ENCODE assay signal across 30 cellular contexts in the genomic region with DNA sequence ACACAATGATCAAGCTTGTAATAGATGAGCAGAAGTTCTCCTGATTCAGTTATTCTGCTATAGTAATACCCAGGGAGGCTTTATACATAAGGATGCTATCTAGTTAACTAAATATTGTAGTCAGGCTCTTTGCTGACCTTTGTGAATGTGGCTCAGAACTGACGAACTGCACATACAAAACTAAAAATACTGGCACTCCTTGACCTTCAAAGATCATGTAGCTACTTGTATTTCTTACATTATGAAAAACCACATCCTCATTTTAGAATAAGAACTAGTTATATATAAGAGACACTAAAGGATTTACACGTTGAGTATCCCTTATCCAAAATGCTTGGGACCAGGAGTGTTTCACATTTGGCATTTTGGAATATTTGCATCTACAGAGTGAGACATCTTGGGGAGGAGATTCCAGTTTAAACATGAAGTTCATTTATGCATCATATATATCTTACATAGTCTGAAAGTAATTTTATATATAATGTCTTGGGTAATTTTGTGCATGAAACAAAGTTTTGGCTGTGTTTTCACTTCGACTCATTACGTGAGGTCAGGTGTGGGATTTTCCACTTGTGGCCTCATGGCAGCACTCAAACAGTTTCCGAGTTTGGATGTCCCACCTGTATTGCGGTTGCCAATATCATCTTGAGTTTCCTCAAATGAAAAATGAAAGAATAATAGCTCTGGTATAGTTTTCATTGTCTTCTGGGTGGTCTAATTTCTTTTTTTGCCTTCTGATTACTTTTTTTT. TPM values are rescaled to one million over a fixed set of nuclear protein-coding genes. Genes with fewer than 3 reads are reported as not detected.
"Had no signal": no experiment of that assay in that cellular context is flagged by ENCODE, and none has a peak within 500 bp of the region (broad histone marks: within the 10 kb centered on the region; RNA-seq: fewer than 3 reads in every experiment).

No MANE protein-coding gene starts in this region.

- H3K4me1 Mint-ChIP-seq: activated CD4-positive, alpha-beta T cell treated with anti-CD3 and anti-CD28 coated beads, Interleukin-2, amount 10 ng/mL, durations not matched to agents 24 days and 14 days; activated T-helper 17 cell treated with anti-CD3 and anti-CD28 coated beads, Interleukin-2, amount 50 U/mL, for 72 hours; mesothelial cell of epicardium; naive B cell; nephron progenitor cell; stimulated activated effector memory CD8-positive, alpha-beta T cell treated with anti-CD3 and anti-CD28 coated beads, Interleukin-12 subunit alpha, Interleukin-12 subunit beta, amount 100 ng/mL, for 72 hours had no signal

- H3K9me3 ChIP-seq: pancreas, prostate gland, thoracic aorta, vagina had no signal

- H3K36me3 Mint-ChIP-seq: activated CD4-positive, alpha-beta memory T cell treated with anti-CD3 and anti-CD28 coated beads for 36 hours; mesothelial cell of epicardium; naive B cell; stimulated activated effector memory CD8-positive, alpha-beta T cell treated with anti-CD3 and anti-CD28 coated beads, Interleukin-12 subunit alpha, Interleukin-12 subunit beta, amount 100 ng/mL, for 72 hours had no signal

- H3K27me3 ChIP-seq: heart left ventricle, pancreas, vagina had no signal

- H3K4me3 ChIP-seq: heart left ventricle, pancreas, prostate gland, skin epidermis, thoracic aorta, vagina had no signal

- H3K27me3 Mint-ChIP-seq: activated CD4-positive, alpha-beta memory T cell treated with anti-CD3 and anti-CD28 coated beads for 36 hours; activated CD4-positive, alpha-beta T cell treated with anti-CD3 and anti-CD28 coated beads, Interleukin-2, amount 10 ng/mL, durations not matched to agents 24 days and 14 days; activated T-helper 17 cell treated with anti-CD3 and anti-CD28 coated beads, Interleukin-2, amount 50 U/mL, for 72 hours; naive B cell; stimulated activated naive CD8-positive, alpha-beta T cell treated with anti-CD3 and anti-CD28 coated beads, Interleukin-15, Interleukin-2, amounts not matched to agents 100 ng/mL and 50 ng/mL, for 24 hours had no signal

- ATAC-seq: activated T-cell treated with anti-CD3 and anti-CD28 coated beads, Interleukin-2, amount 50 U/mL, for 4 hours; activated T-helper 17 cell treated with anti-CD3 and anti-CD28 coated beads, Interleukin-2, amount 50 U/mL, for 72 hours; heart left ventricle; pancreas; sciatic nerve; stimulated activated effector memory CD8-positive, alpha-beta T cell treated with anti-CD3 and anti-CD28 coated beads, Interleukin-12 subunit alpha, Interleukin-12 subunit beta, amount 100 ng/mL, for 72 hours had no signal

- H3K4me1 ChIP-seq: pancreas, prostate gland, vagina had no signal

- DNase-seq: activated CD4-positive, alpha-beta memory T cell treated with anti-CD3 and anti-CD28 coated beads for 36 hours; activated CD4-positive, alpha-beta T cell treated with anti-CD3 and anti-CD28 coated beads, Interleukin-2, amount 10 ng/mL, durations not matched to agents 24 days and 14 days; activated CD4-positive, CD25-positive, alpha-beta regulatory T cell treated with anti-CD3 and anti-CD28 coated beads, Interleukin-2, amount 50 U/mL, for 72 hours; activated CD8-positive, alpha-beta memory T cell treated with anti-CD3 and anti-CD28 coated beads, Interleukin-2, amount 50 U/mL, for 48 hours; activated gamma-delta T cell treated with Interleukin-2 at 50 U/mL for 16 hours; activated naive CD4-positive, alpha-beta T cell treated with anti-CD3 and anti-CD28 coated beads, Interleukin-2, amount 50 U/mL, for 16 hours; activated T-cell treated with anti-CD3 and anti-CD28 coated beads, Interleukin-2, amount 50 U/mL, for 4 hours; amygdala; central memory CD4-positive, alpha-beta T cell; foreskin fibroblast; heart left ventricle; naive B cell; nephron progenitor cell; nucleus accumbens; pancreas; retina; stimulated activated CD4-positive, alpha-beta T cell treated with anti-CD3 and anti-CD28 coated beads, Interleukin-12 subunit alpha, Interleukin-12 subunit beta, amount 100 ng/mL, for 4 hours; stimulated activated CD4-positive, alpha-beta T cell treated with anti-CD3 and anti-CD28 coated beads, Interleukin-4, amount 100 ng/mL, for 1 hour; T-helper 9 cell; trophoblast cell had no signal

- H3K36me3 ChIP-seq: heart left ventricle, pancreas, prostate gland, thoracic aorta, vagina had no signal

- H3K27ac ChIP-seq: heart left ventricle, pancreas, prostate gland, skin epidermis, thoracic aorta, vagina had no signal

- H3K9me3 Mint-ChIP-seq: nephron progenitor cell had no signal

- H3K4me3 Mint-ChIP-seq: activated CD4-positive, alpha-beta memory T cell treated with anti-CD3 and anti-CD28 coated beads for 36 hours; activated CD4-positive, alpha-beta T cell treated with anti-CD3 and anti-CD28 coated beads, Interleukin-2, amount 10 ng/mL, durations not matched to agents 24 days and 14 days; activated T-cell treated with anti-CD3 and anti-CD28 coated beads, Interleukin-2, amount 50 U/mL, for 4 hours; activated T-helper 17 cell treated with anti-CD3 and anti-CD28 coated beads, Interleukin-2, amount 50 U/mL, for 72 hours; mesothelial cell of epicardium; naive B cell; nephron progenitor cell; stimulated activated effector memory CD8-positive, alpha-beta T cell treated with anti-CD3 and anti-CD28 coated beads, Interleukin-12 subunit alpha, Interleukin-12 subunit beta, amount 100 ng/mL, for 72 hours; stimulated activated naive CD8-positive, alpha-beta T cell treated with anti-CD3 and anti-CD28 coated beads, Interleukin-15, Interleukin-2, amounts not matched to agents 100 ng/mL and 50 ng/mL, for 24 hours had no signal

- H3K27ac Mint-ChIP-seq: activated CD4-positive, alpha-beta memory T cell treated with anti-CD3 and anti-CD28 coated beads for 36 hours; activated CD4-positive, alpha-beta T cell treated with anti-CD3 and anti-CD28 coated beads, Interleukin-2, amount 10 ng/mL, durations not matched to agents 24 days and 14 days; activated T-helper 17 cell treated with anti-CD3 and anti-CD28 coated beads, Interleukin-2, amount 50 U/mL, for 72 hours; mesothelial cell of epicardium; naive B cell; nephron progenitor cell; stimulated activated effector memory CD8-positive, alpha-beta T cell treated with anti-CD3 and anti-CD28 coated beads, Interleukin-12 subunit alpha, Interleukin-12 subunit beta, amount 100 ng/mL, for 72 hours; stimulated activated naive CD8-positive, alpha-beta T cell treated with anti-CD3 and anti-CD28 coated beads, Interleukin-15, Interleukin-2, amounts not matched to agents 100 ng/mL and 50 ng/mL, for 24 hours had no signal

RNA-seq across cellular contexts. Expression of gene FBXL7, which starts 58.4 kb away (rescaled TPM):
- total RNA-seq: activated CD4-positive, alpha-beta memory T cell treated with anti-CD3 and anti-CD28 coated beads for 36 hours; activated CD4-positive, alpha-beta T cell treated with anti-CD3 and anti-CD28 coated beads, Interleukin-2, amount 10 ng/mL, durations not matched to agents 24 days and 14 days; activated CD8-positive, alpha-beta memory T cell treated with anti-CD3 and anti-CD28 coated beads for 36 hours; activated T-cell treated with anti-CD3 and anti-CD28 coated beads, Interleukin-2, amount 50 U/mL, for 4 hours; activated T-helper 17 cell treated with anti-CD3 and anti-CD28 coated beads, Interleukin-2, amount 50 U/mL, for 72 hours had no signal
